ENCODE assay signal across 10 cellular contexts in genomic region chr5:156239800-156240199, GRCh38.
"Had no signal": no experiment of that assay in that cellular context is flagged by ENCODE, and none has a peak within 500 bp of the region (broad histone marks: within the 10 kb centered on the region; RNA-seq: fewer than 3 reads in every experiment).

No MANE protein-coding gene starts in this region.

- H3K36me3 ChIP-seq: HAP-1 had no signal

- H3K4me1 ChIP-seq: HAP-1 had no signal

- ATAC-seq: HCT116, K562 had no signal

- H3K9me3 ChIP-seq: HAP-1 had no signal

- H3K4me3 ChIP-seq: GM23248, HAP-1, K562 had no signal

- FAIRE-seq: K562 had no signal

- H3K9ac ChIP-seq: GM23248 had no signal

- H3K27ac ChIP-seq: GM23248, HL-60 had no signal

- H2AFZ ChIP-seq: GM23248 had no signal

- DNase-seq: GM23248, GOT3, H7, HFFc6, IMR-90, KG1 had no signal
